ENCODE assay signal across 7 cellular contexts in genomic region chr9:133767008-133767407, GRCh38.
"Had no signal": no experiment of that assay in that cellular context is flagged by ENCODE, and none has a peak within 500 bp of the region (broad histone marks: within the 10 kb centered on the region; RNA-seq: fewer than 3 reads in every experiment).

No MANE protein-coding gene starts in this region.

- ATAC-seq: HepG2 had no signal

- FAIRE-seq: HepG2, HTR-8/SVneo had no signal

- H3K27ac ChIP-seq: HL-60, KMS-11 had no signal

- DNase-seq: IMR-90, KBM-7, KG1 had no signal

- H3K9ac ChIP-seq: KMS-11 had no signal

- H3K4me2 ChIP-seq: KMS-11 had no signal
